Comparison of ENCODE assay signal across 8 cellular contexts in genomic region chr19:39407644-39408391, GRCh38. TPM values are rescaled to one million over a fixed set of nuclear protein-coding genes. Genes with fewer than 3 reads are reported as not detected.
DNase-seq lines count a peak whose midpoint lies in the region; ATAC-seq, FAIRE-seq and TF ChIP-seq lines count a peak whose summit lies in the region.

No MANE protein-coding gene starts in this region.

- no peaks in the 10 kb centered on the region for H3K9me1 ChIP-seq in keratinocyte (ENCODE audit: control insufficient read depth, extremely low read depth, insufficient read depth, low read length)

- H3K4me1 ChIP-seq in body of pancreas, result peaks cover 59% of the 10 kb centered on the region
- peaks cover 31% of the 10 kb centered on the region for H3K4me1 ChIP-seq in keratinocyte (ENCODE audit: control insufficient read depth, extremely low read depth, insufficient read depth, low read length)

- 6 to 25% methylated on average over 8 to 41 of the region's 41 CpGs for WGBS in body of pancreas, 2 donors

- H3K9ac ChIP-seq in SK-N-MC (ENCODE audit: insufficient read length), result peak overlapping the region; percentile 77
- peak overlapping the region; percentile 93 for H3K9ac ChIP-seq in keratinocyte (ENCODE audit: control insufficient read depth, extremely low read depth, insufficient read depth, low read length)

- H3K79me2 ChIP-seq in keratinocyte (ENCODE audit: control insufficient read depth, insufficient read depth, low read length), result peaks cover 23% of the 10 kb centered on the region

- dilution Hi-C loops in keratinocyte (cut with MboI; ENCODE audit: extremely low pct_ligation_motif_present, low sequenced_read_pairs), result no loop called here

- H3K36me3 ChIP-seq in SK-N-MC (ENCODE audit: insufficient read depth, low read length) (no peaks in the 10 kb centered on the region), body of pancreas (replicated peaks in 1 of 2; ENCODE audit: insufficient read depth in 1 of 2, low read depth in 2 of 2) (no peaks in the 10 kb centered on the region), keratinocyte (ENCODE audit: control insufficient read depth in 2 of 2, extremely low read depth in 1 of 2, insufficient read depth in 2 of 2, low read length in 2 of 2) (peaks cover 6 to 14% of the 10 kb centered on the region in 2 experiments)

- H3K27ac ChIP-seq in SK-N-MC (no peak overlapping the region), body of pancreas (peak overlapping the region; percentile 92 to 98 (median 96)), keratinocyte (ENCODE audit: control insufficient read depth, insufficient read depth, low read length) (peak overlapping the region; percentile 88)

- H3K4me3 ChIP-seq in GM12864 (ENCODE audit: low read depth, low read length), result peak overlapping the region; percentile 98
- H3K4me3 ChIP-seq in SK-N-MC, result peak overlapping the region; percentile 93
- peak overlapping the region; percentile 64 to 94 for H3K4me3 ChIP-seq in body of pancreas
- peak overlapping the region; percentile 75 to 85 (median 81) for H3K4me3 ChIP-seq in keratinocyte (ENCODE audit: control insufficient read depth in 2 of 3, extremely low read depth in 1 of 3, insufficient read depth in 2 of 3, low read depth in 1 of 3, low read length in 3 of 3)

- H3K27me3 ChIP-seq in body of pancreas (no peaks in the 10 kb centered on the region), keratinocyte (ENCODE audit: control insufficient read depth, extremely low read depth, insufficient read depth, low read length) (no peaks in the 10 kb centered on the region)

- DNase-seq in GM12864 (ENCODE audit: low read depth), result no peak
- no peak for DNase-seq in SK-N-MC (ENCODE audit: low read depth, low spot score)
- peak; percentile 54 to 73 (median 71) for DNase-seq in body of pancreas
- DNase-seq in keratinocyte (ENCODE audit: low read depth, low spot score), result no peak
- DNase-seq in stimulated activated CD8-positive, alpha-beta memory T cell treated with anti-CD3 and anti-CD28 coated beads, Interleukin-4, amount 100 ng/mL, for 24 hours (ENCODE audit: low read depth), result peak; percentile 44
- no peak for DNase-seq in NCI-H1105 treated with DMSO at 0.1 percent for 48 hours (lab: John Stamatoyannopoulos, UW)
- DNase-seq in NCI-H2029 treated with DMSO at 0.1 percent for 48 hours (lab: John Stamatoyannopoulos, UW), result no peak

- TF ChIP-seq CTCF in GM12864 (IDR thresholded peaks at IDR 0.05; ENCODE audit: low read depth, low read length, missing control alignments) (no peak), body of pancreas (IDR thresholded peaks at IDR 0.05) (no peak), keratinocyte (optimal IDR thresholded peaks at IDR 0.05 in 1 of 3, IDR thresholded peaks at IDR 0.05 in 1 of 3, conservative IDR thresholded peaks at IDR 0.05 in 1 of 3; ENCODE audit: extremely low read depth in 1 of 3, insufficient read depth in 2 of 3, low read length in 3 of 3) (no peak)

- no peaks in the 10 kb centered on the region for H3K9me3 ChIP-seq in SK-N-MC (ENCODE audit: low read depth, low read length)
- H3K9me3 ChIP-seq in body of pancreas, result no peaks in the 10 kb centered on the region
- no peaks in the 10 kb centered on the region for H3K9me3 ChIP-seq in keratinocyte (ENCODE audit: control insufficient read depth, low read depth, low read length)

- H2AFZ ChIP-seq in keratinocyte (ENCODE audit: control insufficient read depth, low read length), result no peak overlapping the region

- peaks cover 4% of the 10 kb centered on the region for H4K20me1 ChIP-seq in keratinocyte (ENCODE audit: control insufficient read depth, extremely low read depth, insufficient read depth, low read length)

- peak overlapping the region; percentile 88 for H3K4me2 ChIP-seq in keratinocyte (ENCODE audit: control insufficient read depth, extremely low read depth, insufficient read depth, low read depth, low read length)

- TF ChIP-seq POLR2A in body of pancreas (IDR thresholded peaks at IDR 0.05), result peak in 2 of 3 donors; percentile 27 to 36

- ATAC-seq in body of pancreas (no peak), GM18870 (IDR thresholded peaks at IDR 0.05; ENCODE audit: unreplicated experiment) (no peak)

- no peak for FAIRE-seq in keratinocyte (lab: Jason Lieb, UNC)

- intact Hi-C loops in body of pancreas (cut with DNase I), result no loop called here

RNA-seq across cellular contexts. Expression of gene ZFP36, which starts 1.2 kb away (rescaled TPM):
- 100 to 1,000 TPM in 1 of 2 donors, 10 to 100 TPM in 1; 55.8 to 108 TPM for total RNA-seq in body of pancreas
- polyA plus RNA-seq in keratinocyte, result 10.4 to 14.2 TPM (median 12.8 TPM) in 3 replicates
- polyA plus RNA-seq in keratinocyte (2011; ENCODE audit: low read depth), result 66.8 TPM
- polyA plus RNA-seq in keratinocyte (2011; cell fraction: cytosol; rRNA removed), result 11.3 and 17.9 TPM in 2 replicates
- 93.2 and 153 TPM in 2 replicates for polyA plus RNA-seq in keratinocyte (2011; cell fraction: nucleus; rRNA removed)
- polyA plus RNA-seq in keratinocyte (2012; ENCODE audit: low replicate concordance), result 35.1 and 305 TPM in 2 replicates
- polyA minus RNA-seq in keratinocyte, result 6.3 to 18.5 TPM (median 9.8 TPM) in 3 replicates
- 40.3 TPM for polyA minus RNA-seq in keratinocyte (2011; cell fraction: cytosol; rRNA and poly(A)+ RNA removed)
- 35.3 and 40.7 TPM in 2 replicates for polyA minus RNA-seq in keratinocyte (2011; cell fraction: nucleus; rRNA and poly(A)+ RNA removed)

RNA-seq across cellular contexts. Expression of gene PLEKHG2, which starts 4.7 kb away (rescaled TPM):
- total RNA-seq in body of pancreas, result 10 to 100 TPM in 1 of 2 donors, 1 to 10 TPM in 1; 6.7 to 13.2 TPM
- 3.6 to 6.4 TPM (median 5.2 TPM) in 3 replicates for polyA plus RNA-seq in keratinocyte
- 2.9 TPM for polyA plus RNA-seq in keratinocyte (2011; ENCODE audit: low read depth)
- polyA plus RNA-seq in keratinocyte (2011; cell fraction: cytosol; rRNA removed), result 2.6 and 2.8 TPM in 2 replicates
- 20.5 and 27.7 TPM in 2 replicates for polyA plus RNA-seq in keratinocyte (2011; cell fraction: nucleus; rRNA removed)
- 4.8 and 12.2 TPM in 2 replicates for polyA plus RNA-seq in keratinocyte (2012; ENCODE audit: low replicate concordance)
- polyA minus RNA-seq in keratinocyte, result 6.0 to 50.0 TPM (median 6.2 TPM) in 3 replicates
- 9.0 TPM for polyA minus RNA-seq in keratinocyte (2011; cell fraction: cytosol; rRNA and poly(A)+ RNA removed)
- 12.6 and 12.8 TPM in 2 replicates for polyA minus RNA-seq in keratinocyte (2011; cell fraction: nucleus; rRNA and poly(A)+ RNA removed)

RNA-seq across cellular contexts. Expression of gene MED29, which starts 16.6 kb away (rescaled TPM):
- total RNA-seq in body of pancreas, result 10 to 100 TPM; 23.1 to 40.9 TPM
- 14.7 to 18.8 TPM (median 18.2 TPM) in 3 replicates for polyA plus RNA-seq in keratinocyte
- polyA plus RNA-seq in keratinocyte (2011; ENCODE audit: low read depth), result 20.0 TPM
- polyA plus RNA-seq in keratinocyte (2011; cell fraction: cytosol; rRNA removed), result 18.8 and 23.9 TPM in 2 replicates
- polyA plus RNA-seq in keratinocyte (2011; cell fraction: nucleus; rRNA removed), result 15.6 and 18.3 TPM in 2 replicates
- polyA plus RNA-seq in keratinocyte (2012; ENCODE audit: low replicate concordance), result 9.2 and 15.5 TPM in 2 replicates
- 18.8 to 47.0 TPM (median 20.1 TPM) in 3 replicates for polyA minus RNA-seq in keratinocyte
- 17.8 TPM for polyA minus RNA-seq in keratinocyte (2011; cell fraction: cytosol; rRNA and poly(A)+ RNA removed)
- 6.0 and 8.5 TPM in 2 replicates for polyA minus RNA-seq in keratinocyte (2011; cell fraction: nucleus; rRNA and poly(A)+ RNA removed)

RNA-seq across cellular contexts. Expression of gene PAF1, which starts 16.9 kb away (rescaled TPM):
- total RNA-seq in body of pancreas, result 10 to 100 TPM; 16.9 to 49.8 TPM
- polyA plus RNA-seq in keratinocyte, result 30.7 to 53.3 TPM (median 39.4 TPM) in 3 replicates
- polyA plus RNA-seq in keratinocyte (2011; ENCODE audit: low read depth), result 42.1 TPM
- polyA plus RNA-seq in keratinocyte (2011; cell fraction: cytosol; rRNA removed), result 37.7 and 48.7 TPM in 2 replicates
- polyA plus RNA-seq in keratinocyte (2011; cell fraction: nucleus; rRNA removed), result 52.1 and 61.1 TPM in 2 replicates
- 40.2 and 49.3 TPM in 2 replicates for polyA plus RNA-seq in keratinocyte (2012; ENCODE audit: low replicate concordance)
- 19.4 to 34.4 TPM (median 29.8 TPM) in 3 replicates for polyA minus RNA-seq in keratinocyte
- 32.2 TPM for polyA minus RNA-seq in keratinocyte (2011; cell fraction: cytosol; rRNA and poly(A)+ RNA removed)
- polyA minus RNA-seq in keratinocyte (2011; cell fraction: nucleus; rRNA and poly(A)+ RNA removed), result 21.0 and 24.5 TPM in 2 replicates

RNA-seq across cellular contexts. Expression of gene RPS16, which starts 27.9 kb away (rescaled TPM):
- 1,000 to 10,000 TPM in 1 of 2 donors, 100 to 1,000 TPM in 1; 573 to 1,475 TPM for total RNA-seq in body of pancreas
- 1,323 to 2,302 TPM (median 1,614 TPM) in 3 replicates for polyA plus RNA-seq in keratinocyte
- polyA plus RNA-seq in keratinocyte (2011; ENCODE audit: low read depth), result 343 TPM
- 1,568 and 2,617 TPM in 2 replicates for polyA plus RNA-seq in keratinocyte (2011; cell fraction: cytosol; rRNA removed)
- polyA plus RNA-seq in keratinocyte (2011; cell fraction: nucleus; rRNA removed), result 776 and 828 TPM in 2 replicates
- 2,774 and 3,181 TPM in 2 replicates for polyA plus RNA-seq in keratinocyte (2012; ENCODE audit: low replicate concordance)
- polyA minus RNA-seq in keratinocyte, result 1,316 to 1,952 TPM (median 1,376 TPM) in 3 replicates
- polyA minus RNA-seq in keratinocyte (2011; cell fraction: cytosol; rRNA and poly(A)+ RNA removed), result 2,828 TPM
- polyA minus RNA-seq in keratinocyte (2011; cell fraction: nucleus; rRNA and poly(A)+ RNA removed), result 277 and 290 TPM in 2 replicates

Comparison
In these comparisons a context has a peak if more than half of its experiments do, and no peak if none do; other contexts are left out.
1. DNase-seq: peak in body of pancreas (4 of 4) and stimulated activated CD8-positive, alpha-beta memory T cell treated with anti-CD3 and anti-CD28 coated beads, Interleukin-4, amount 100 ng/mL, for 24 hours (single experiment); none in GM12864 (single experiment), SK-N-MC (single experiment), keratinocyte (single experiment), NCI-H1105 treated with DMSO at 0.1 percent for 48 hours (single experiment) and NCI-H2029 treated with DMSO at 0.1 percent for 48 hours (single experiment).
2. Peak in every context shown above with its lines, with median percentiles within 50 percentile points of each other: H3K4me3 ChIP-seq.